24 cellular contexts compared by ENCODE assay signal in genomic region chr1:244236101-244236500, GRCh38.
DNase-seq lines count a peak whose midpoint lies in the region; ATAC-seq, FAIRE-seq and TF ChIP-seq lines count a peak whose summit lies in the region.
"Had no signal": no experiment of that assay in that cellular context is flagged by ENCODE, and none has a peak within 500 bp of the region (broad histone marks: within the 10 kb centered on the region; RNA-seq: fewer than 3 reads in every experiment).

No MANE protein-coding gene starts in this region.

- in situ Hi-C loops in HepG2 (cut with HindIII; ENCODE audit: extremely low pct_ligation_motif_present, low pct_unique_long_range_greater_than_20kb), result no loop called here

- CTCF ChIA-PET in HepG2 (lab: Yijun Ruan, JAX; ENCODE audit: low intra/inter-chr PET ratio, low total read pairs), result no interaction called here

- TF ChIP-seq EP300 in HepG2 (IDR thresholded peaks at IDR 0.05; ENCODE audit: low read depth in 2 of 2, low read length in 2 of 2) (no peak), HepG2 (CRISPR knock-in tag; IDR thresholded peaks at IDR 0.05; ENCODE audit: borderline replicate concordance) (no peak), upper lobe of left lung (IDR thresholded peaks at IDR 0.05) (no peak)

- TF ChIP-seq RAD21 in HepG2 (CRISPR knock-in tag; IDR thresholded peaks at IDR 0.05), result no peak

- H3K4me3 ChIP-seq in HepG2 (replicated peaks in 1 of 3; ENCODE audit: insufficient read depth in 1 of 3, low read depth in 2 of 3, low read length in 3 of 3) (no peak overlapping the region), right lobe of liver (no peak overlapping the region), upper lobe of left lung (no peak overlapping the region), left ventricle myocardium inferior (no peak overlapping the region)
- H3K4me3 ChIP-seq: BLaER1, GM23248, MG63 had no signal

- H4K20me1 ChIP-seq in HepG2 (ENCODE audit: insufficient read depth, low read length), result no peaks in the 10 kb centered on the region
- H4K20me1 ChIP-seq: BLaER1 had no signal

- BruUV-seq in HepG2 (replicated peaks; lab: Mats Ljungman, UMichigan), result no TSS peak

- H3K27ac Mint-ChIP-seq in mesothelial cell of epicardium, result peak overlapping the region; percentile 59
- no peak overlapping the region for H3K27ac Mint-ChIP-seq in endothelial cell (ENCODE audit: unreplicated experiment)
- H3K27ac Mint-ChIP-seq: CD4-positive, alpha-beta T cell had no signal

- H3K4me3 Mint-ChIP-seq in mesothelial cell of epicardium (no peak overlapping the region), endothelial cell (ENCODE audit: unreplicated experiment) (no peak overlapping the region)
- H3K4me3 Mint-ChIP-seq: CD4-positive, alpha-beta T cell had no signal

- no peak for TF ChIP-seq POLR2A in HepG2 (IDR thresholded peaks at IDR 0.05; ENCODE audit: insufficient read depth in 1 of 2, low read depth in 2 of 2, low read length in 2 of 2)
- TF ChIP-seq POLR2A in right lobe of liver (IDR thresholded peaks at IDR 0.05), result no peak
- no peak for TF ChIP-seq POLR2A in upper lobe of left lung (IDR thresholded peaks at IDR 0.05)

- no peak overlapping the region for H3K4me2 ChIP-seq in HepG2 (ENCODE audit: low read depth, low read length)
- H3K4me2 ChIP-seq: BLaER1 had no signal

- POLR2A ChIA-PET in HepG2 (lab: Yijun Ruan, JAX), result no interaction called here

- ATAC-seq in HepG2 (no peak), right lobe of liver (no peak), upper lobe of left lung (ENCODE audit: low FRiP score in 2 of 2) (no peak)

- H3K36me3 Mint-ChIP-seq in mesothelial cell of epicardium, result no peaks in the 10 kb centered on the region
- peaks cover 3% of the 10 kb centered on the region for H3K36me3 Mint-ChIP-seq in endothelial cell (ENCODE audit: low read depth, unreplicated experiment)

- no peaks in the 10 kb centered on the region for H3K9me3 ChIP-seq in HepG2 (ENCODE audit: low read length)
- no peaks in the 10 kb centered on the region for H3K9me3 ChIP-seq in right lobe of liver
- H3K9me3 ChIP-seq in upper lobe of left lung, result no peaks in the 10 kb centered on the region
- no peaks in the 10 kb centered on the region for H3K9me3 ChIP-seq in left ventricle myocardium inferior (replicated peaks)
- H3K9me3 ChIP-seq: BLaER1, MG63 had no signal

- FAIRE-seq in HepG2 (lab: Jason Lieb, UNC), result no peak
- FAIRE-seq: GM12892 had no signal

- peaks cover 19% of the 10 kb centered on the region for H3K4me1 ChIP-seq in HepG2 (ENCODE audit: insufficient read depth, low read length)
- no peaks in the 10 kb centered on the region for H3K4me1 ChIP-seq in right lobe of liver
- H3K4me1 ChIP-seq in upper lobe of left lung, result peaks cover 0 to 10% (median 6%) of the 10 kb centered on the region in 4 donors
- H3K4me1 ChIP-seq in left ventricle myocardium inferior, result peaks cover 6% of the 10 kb centered on the region
- H3K4me1 ChIP-seq: BLaER1 had no signal

- H3K9me3 Mint-ChIP-seq in mesothelial cell of epicardium (no peaks in the 10 kb centered on the region), endothelial cell (ENCODE audit: unreplicated experiment) (no peaks in the 10 kb centered on the region)
- H3K9me3 Mint-ChIP-seq: CD4-positive, alpha-beta T cell had no signal

- 24% methylated on average over 4 of the region's 6 CpGs for WGBS in HepG2 (ENCODE audit: low lambda C conversion rate)
- 77% methylated on average over 4 of the region's 6 CpGs for WGBS in right lobe of liver (ENCODE audit: insufficient coverage, low coverage, low lambda C conversion rate, missing lambda C conversion rate)
- WGBS in upper lobe of left lung, 2 donors, result 81 to 88% methylated on average over 6 of the region's 6 CpGs

- H3K36me3 ChIP-seq in HepG2 (replicated peaks in 1 of 2; ENCODE audit: control insufficient read depth in 1 of 2, insufficient read depth in 2 of 2, low read length in 2 of 2), result no peaks in the 10 kb centered on the region
- H3K36me3 ChIP-seq in right lobe of liver, result no peaks in the 10 kb centered on the region
- H3K36me3 ChIP-seq in upper lobe of left lung, result no peaks in the 10 kb centered on the region
- H3K36me3 ChIP-seq in left ventricle myocardium inferior, result no peaks in the 10 kb centered on the region
- H3K36me3 ChIP-seq: BLaER1, MG63 had no signal

- no peak overlapping the region for H2AFZ ChIP-seq in HepG2 (ENCODE audit: low read length)
- H2AFZ ChIP-seq: GM23248 had no signal

- peaks cover 2 to 15% of the 10 kb centered on the region in 2 experiments; a peak in 3 of 5 replicates for H3K27me3 ChIP-seq in HepG2 (ENCODE audit: control insufficient read depth in 1 of 2, insufficient read depth in 2 of 2, low read length in 2 of 2)
- no peaks in the 10 kb centered on the region for H3K27me3 ChIP-seq in right lobe of liver
- H3K27me3 ChIP-seq in upper lobe of left lung, result no peaks in the 10 kb centered on the region
- peaks cover 15% of the 10 kb centered on the region for H3K27me3 ChIP-seq in left ventricle myocardium inferior (ENCODE audit: low read depth)
- H3K27me3 ChIP-seq: BLaER1 had no signal

- intact Hi-C loops in HepG2 (cut with micrococcal nuclease; ENCODE audit: unreplicated experiment) (no loop called here), right lobe of liver (cut with DNase I) (no loop called here), left ventricle myocardium inferior (cut with micrococcal nuclease) (no loop called here)

- H3K9ac ChIP-seq in HepG2 (ENCODE audit: insufficient read depth, low read depth, low read length), result no peak overlapping the region
- H3K9ac ChIP-seq: BLaER1, GM23248 had no signal

- TF ChIP-seq CTCF in HepG2 (CRISPR knock-in tag; IDR thresholded peaks at IDR 0.05) (no peak), right lobe of liver (IDR thresholded peaks at IDR 0.05) (no peak), mesothelial cell of epicardium (IDR thresholded peaks at IDR 0.05; ENCODE audit: unreplicated experiment) (no peak), upper lobe of left lung (IDR thresholded peaks at IDR 0.05) (no peak), left ventricle myocardium inferior (IDR thresholded peaks at IDR 0.05; ENCODE audit: borderline replicate concordance) (no peak), endothelial cell (IDR thresholded peaks at IDR 0.05; ENCODE audit: unreplicated experiment) (no peak)

- H3K4me1 Mint-ChIP-seq in mesothelial cell of epicardium (peaks cover 29% of the 10 kb centered on the region), endothelial cell (ENCODE audit: unreplicated experiment) (peaks cover 16% of the 10 kb centered on the region)

- peak; percentile 10 for DNase-seq in HepG2 (ENCODE audit: low spot score)
- no peak for DNase-seq in right lobe of liver
- DNase-seq in dermis blood vessel endothelial cell, result peak; percentile 94
- no peak for DNase-seq in mesothelial cell of epicardium (ENCODE audit: low spot score in 2 of 2, unreplicated experiment in 2 of 2)
- DNase-seq in upper lobe of left lung, result no peak
- no peak for DNase-seq in left ventricle myocardium inferior
- DNase-seq in endothelial cell (ENCODE audit: low spot score), result no peak
- DNase-seq in DMS79 treated with DMSO at 0.1 percent for 48 hours (lab: John Stamatoyannopoulos, UW), result no peak
- DNase-seq: ACHN; CD4-positive, alpha-beta T cell; COR-L47; DMS79; GM23248; HCEC 1CT; MG63; NCI-H1417 treated with DMSO at 0.1 percent for 48 hours; NCI-H187 treated with DMSO at 0.1 percent for 48 hours; NCI-H2107; NCI-H446 treated with DMSO at 0.1 percent for 48 hours; NCI-H526 treated with DMSO at 0.1 percent for 48 hours; Right ventricle myocardium superior had no signal

- no peak overlapping the region for H3K27ac ChIP-seq in HepG2 (ENCODE audit: extremely low read length, insufficient read depth, low read length)
- H3K27ac ChIP-seq in right lobe of liver, result no peak overlapping the region
- H3K27ac ChIP-seq in upper lobe of left lung, result no peak overlapping the region
- H3K27ac ChIP-seq in left ventricle myocardium inferior (replicated peaks), result no peak overlapping the region
- H3K27ac ChIP-seq: 22Rv1, BLaER1, GM23248 had no signal

- H3K27me3 Mint-ChIP-seq in mesothelial cell of epicardium (ENCODE audit: low read depth) (no peaks in the 10 kb centered on the region), endothelial cell (ENCODE audit: unreplicated experiment) (peaks cover 7% of the 10 kb centered on the region)

- no peaks in the 10 kb centered on the region for H3K79me2 ChIP-seq in HepG2 (ENCODE audit: insufficient read depth, low read length)

TF ChIP-seq in HepG2, 621 proteins besides CTCF, POLR2A, EP300 and RAD21:
- TF ChIP-seq EHMT2 (IDR thresholded peaks at IDR 0.05; ENCODE audit: borderline replicate concordance, low read depth, low read length) (no peak), PCBP2 (optimal IDR thresholded peaks at IDR 0.05; ENCODE audit: low read depth, low read length, poor library complexity, severe bottlenecking) (no peak), MXD3 (CRISPR knock-in tag; IDR thresholded peaks at IDR 0.05) (no peak), FOSL2 (CRISPR knock-in tag; IDR thresholded peaks at IDR 0.05) (peak; percentile 13; the same call in 1 of the 2 replicates), ZNF710 (CRISPR knock-in tag; IDR thresholded peaks at IDR 0.05; ENCODE audit: borderline replicate concordance) (no peak)
TF ChIP-seq in HepG2: peak in this region for 1.

Comparison
In these comparisons a context has a peak if more than half of its experiments do, and no peak if none do; other contexts are left out.
1. DNase-seq: peak in HepG2 (single experiment) and dermis blood vessel endothelial cell (single experiment); none in right lobe of liver (0 of 3), mesothelial cell of epicardium (0 of 2), upper lobe of left lung (0 of 2), left ventricle myocardium inferior (single experiment), endothelial cell (single experiment) and DMS79 treated with DMSO at 0.1 percent for 48 hours (single experiment).